Comparison of ENCODE assay signal across 19 cellular contexts in the genomic region with DNA sequence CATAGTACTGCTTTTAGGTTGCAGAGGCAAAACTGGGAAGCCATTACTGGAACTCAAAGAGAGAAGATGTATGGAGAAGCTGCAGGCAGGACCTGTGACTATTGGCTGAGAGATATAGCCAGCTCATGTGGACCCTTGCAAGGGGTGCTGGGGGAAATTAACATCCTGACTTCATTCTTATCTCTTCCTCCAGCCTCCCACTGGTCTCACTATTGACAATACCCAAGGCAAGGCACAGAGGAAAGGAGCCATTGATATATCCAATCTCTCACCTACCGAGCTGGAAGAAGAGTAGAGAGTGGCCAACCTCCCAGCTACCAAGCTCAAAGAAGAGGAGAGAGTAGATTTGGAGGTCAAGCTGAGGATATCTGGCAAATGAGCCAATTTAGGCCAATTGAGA. TPM values are rescaled to one million over a fixed set of nuclear protein-coding genes. Genes with fewer than 3 reads are reported as not detected.
DNase-seq lines count a peak whose midpoint lies in the region; ATAC-seq and TF ChIP-seq lines count a peak whose summit lies in the region.
"Had no signal": no experiment of that assay in that cellular context is flagged by ENCODE, and none has a peak within 500 bp of the region (broad histone marks: within the 10 kb centered on the region; RNA-seq: fewer than 3 reads in every experiment).

No MANE protein-coding gene starts in this region.

- TF ChIP-seq CTCF in fibroblast of lung (conservative IDR thresholded peaks at IDR 0.05 in 1 of 2, IDR thresholded peaks at IDR 0.05 in 1 of 2; ENCODE audit: low read depth in 1 of 2, low read length in 2 of 2): no peak

- H3K9me3 ChIP-seq in fibroblast of lung (ENCODE audit: control insufficient read depth, insufficient read depth, low read depth, low read length): no peaks in the 10 kb centered on the region
- H3K9me3 ChIP-seq: Peyer's patch had no signal

- H4K20me1 ChIP-seq in fibroblast of lung (ENCODE audit: control insufficient read depth, extremely low read depth, insufficient read depth, low read length): no peaks in the 10 kb centered on the region

- peak; percentile 31 for DNase-seq in CMK (ENCODE audit: low read depth)
- DNase-seq in OCI-M1 (lab: John Stamatoyannopoulos, UW): peak; percentile 51
- no peak for DNase-seq in fibroblast of lung (ENCODE audit: low read depth in 2 of 2)
- DNase-seq in NCI-H1694 (lab: John Stamatoyannopoulos, UW): no peak
- no peak for DNase-seq in D341Med (ENCODE audit: low spot score)
- DNase-seq: ACHN, AML-193, DMS79 treated with DMSO at 0.1 percent for 48 hours, H9, MG63, NCI-H1092 treated with DMSO at 0.1 percent for 48 hours, NCI-H2227 treated with DMSO at 0.1 percent for 48 hours, NCI-H524, Peyer's patch, SHP77 had no signal

- peaks cover 24% of the 10 kb centered on the region for H3K4me1 ChIP-seq in fibroblast of lung (ENCODE audit: control insufficient read depth, extremely low read depth, insufficient read depth, low read length)

- no peaks in the 10 kb centered on the region for H3K27me3 ChIP-seq in fibroblast of lung (ENCODE audit: control insufficient read depth, insufficient read depth, low read length)
- H3K27me3 ChIP-seq: MG63, Peyer's patch had no signal

- peak overlapping the region; percentile 76 for H3K27ac ChIP-seq in fibroblast of lung (ENCODE audit: insufficient read depth, low read length)
- peak overlapping the region in 13 of 21 experiments; percentile 3 to 97 (median 48) for H3K27ac ChIP-seq in skin epidermis

- ATAC-seq in GM21381 (IDR thresholded peaks at IDR 0.05; ENCODE audit: unreplicated experiment) (no peak), GM21515 (IDR thresholded peaks at IDR 0.05; ENCODE audit: unreplicated experiment) (no peak)
- ATAC-seq: HepG2 had no signal

- no peak overlapping the region for H2AFZ ChIP-seq in fibroblast of lung (ENCODE audit: low read length)

- H3K36me3 ChIP-seq in fibroblast of lung (ENCODE audit: control insufficient read depth, insufficient read depth, low read length): no peaks in the 10 kb centered on the region
- H3K36me3 ChIP-seq: Peyer's patch had no signal

- H3K9ac ChIP-seq in fibroblast of lung (ENCODE audit: insufficient read depth, low read length): no peak overlapping the region

- H3K4me2 ChIP-seq in fibroblast of lung (ENCODE audit: extremely low read depth, insufficient read depth, low read length): no peak overlapping the region

- H3K4me3 ChIP-seq in fibroblast of lung (replicated peaks in 1 of 4; ENCODE audit: control extremely low read depth in 1 of 4, insufficient read depth in 1 of 4, low read depth in 3 of 4, low read length in 4 of 4) (no peak overlapping the region), skin epidermis (no peak overlapping the region)
- H3K4me3 ChIP-seq: MG63, Peyer's patch had no signal

- peaks cover 7% of the 10 kb centered on the region for H3K79me2 ChIP-seq in fibroblast of lung (ENCODE audit: control insufficient read depth, insufficient read depth, low read length)

RNA-seq across cellular contexts. Expression of a gene that starts 36.8 kb away (rescaled TPM):
- 22.6 and 29.4 TPM in 2 replicates for total RNA-seq in fibroblast of lung
- 54.2 and 61.3 TPM in 2 replicates for polyA plus RNA-seq in fibroblast of lung
- polyA plus RNA-seq in fibroblast of lung (2012): 22.2 and 30.6 TPM in 2 replicates
- 278 and 351 TPM in 2 replicates for polyA minus RNA-seq in fibroblast of lung (ENCODE audit: low replicate concordance)

Comparison
In these comparisons a context has a peak if more than half of its experiments do, and no peak if none do; other contexts are left out.
1. DNase-seq: peak in CMK (single experiment) and OCI-M1 (single experiment); none in fibroblast of lung (0 of 2), NCI-H1694 (single experiment) and D341Med (single experiment).